ENCODE assay signal across 1 cellular context in genomic region chr12:51897181-51897580, GRCh38.
TF ChIP-seq lines count a peak whose summit lies in the region.

No MANE protein-coding gene starts in this region.

TF ChIP-seq in SK-N-SH treated with all-trans-retinoic acid at 6 μM for 48 hours, 23 proteins besides CTCF, POLR2A, EP300 and RAD21:
- TF ChIP-seq PATZ1 (CRISPR knock-in tag; IDR thresholded peaks at IDR 0.05; ENCODE audit: borderline replicate concordance) (no peak), CSDC2 (CRISPR knock-in tag; IDR thresholded peaks at IDR 0.05) (no peak), CREB5 (CRISPR knock-in tag; IDR thresholded peaks at IDR 0.05; ENCODE audit: low read depth) (no peak), OSR1 (CRISPR knock-in tag; IDR thresholded peaks at IDR 0.05) (no peak), ZC3H10 (CRISPR knock-in tag; IDR thresholded peaks at IDR 0.05) (no peak), PPARA (CRISPR knock-in tag; IDR thresholded peaks at IDR 0.05; ENCODE audit: borderline replicate concordance) (no peak)
- TF ChIP-seq, protein P1, sequence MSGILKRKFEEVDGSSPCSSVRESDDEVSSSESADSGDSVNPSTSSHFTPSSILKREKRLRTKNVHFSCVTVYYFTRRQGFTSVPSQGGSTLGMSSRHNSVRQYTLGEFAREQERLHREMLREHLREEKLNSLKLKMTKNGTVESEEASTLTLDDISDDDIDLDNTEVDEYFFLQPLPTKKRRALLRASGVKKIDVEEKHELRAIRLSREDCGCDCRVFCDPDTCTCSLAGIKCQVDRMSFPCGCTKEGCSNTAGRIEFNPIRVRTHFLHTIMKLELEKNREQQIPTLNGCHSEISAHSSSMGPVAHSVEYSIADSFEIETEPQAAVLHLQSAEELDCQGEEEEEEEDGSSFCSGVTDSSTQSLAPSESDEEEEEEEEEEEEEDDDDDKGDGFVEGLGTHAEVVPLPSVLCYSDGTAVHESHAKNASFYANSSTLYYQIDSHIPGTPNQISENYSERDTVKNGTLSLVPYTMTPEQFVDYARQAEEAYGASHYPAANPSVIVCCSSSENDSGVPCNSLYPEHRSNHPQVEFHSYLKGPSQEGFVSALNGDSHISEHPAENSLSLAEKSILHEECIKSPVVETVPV (CRISPR knock-in tag; IDR thresholded peaks at IDR 0.05) = no peak
- TF ChIP-seq, protein P2, sequence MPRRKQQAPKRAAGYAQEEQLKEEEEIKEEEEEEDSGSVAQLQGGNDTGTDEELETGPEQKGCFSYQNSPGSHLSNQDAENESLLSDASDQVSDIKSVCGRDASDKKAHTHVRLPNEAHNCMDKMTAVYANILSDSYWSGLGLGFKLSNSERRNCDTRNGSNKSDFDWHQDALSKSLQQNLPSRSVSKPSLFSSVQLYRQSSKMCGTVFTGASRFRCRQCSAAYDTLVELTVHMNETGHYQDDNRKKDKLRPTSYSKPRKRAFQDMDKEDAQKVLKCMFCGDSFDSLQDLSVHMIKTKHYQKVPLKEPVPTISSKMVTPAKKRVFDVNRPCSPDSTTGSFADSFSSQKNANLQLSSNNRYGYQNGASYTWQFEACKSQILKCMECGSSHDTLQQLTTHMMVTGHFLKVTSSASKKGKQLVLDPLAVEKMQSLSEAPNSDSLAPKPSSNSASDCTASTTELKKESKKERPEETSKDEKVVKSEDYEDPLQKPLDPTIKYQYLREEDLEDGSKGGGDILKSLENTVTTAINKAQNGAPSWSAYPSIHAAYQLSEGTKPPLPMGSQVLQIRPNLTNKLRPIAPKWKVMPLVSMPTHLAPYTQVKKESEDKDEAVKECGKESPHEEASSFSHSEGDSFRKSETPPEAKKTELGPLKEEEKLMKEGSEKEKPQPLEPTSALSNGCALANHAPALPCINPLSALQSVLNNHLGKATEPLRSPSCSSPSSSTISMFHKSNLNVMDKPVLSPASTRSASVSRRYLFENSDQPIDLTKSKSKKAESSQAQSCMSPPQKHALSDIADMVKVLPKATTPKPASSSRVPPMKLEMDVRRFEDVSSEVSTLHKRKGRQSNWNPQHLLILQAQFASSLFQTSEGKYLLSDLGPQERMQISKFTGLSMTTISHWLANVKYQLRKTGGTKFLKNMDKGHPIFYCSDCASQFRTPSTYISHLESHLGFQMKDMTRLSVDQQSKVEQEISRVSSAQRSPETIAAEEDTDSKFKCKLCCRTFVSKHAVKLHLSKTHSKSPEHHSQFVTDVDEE (CRISPR knock-in tag; IDR thresholded peaks at IDR 0.05) = no peak
